ENCODE assay signal across 8 cellular contexts in the genomic region with DNA sequence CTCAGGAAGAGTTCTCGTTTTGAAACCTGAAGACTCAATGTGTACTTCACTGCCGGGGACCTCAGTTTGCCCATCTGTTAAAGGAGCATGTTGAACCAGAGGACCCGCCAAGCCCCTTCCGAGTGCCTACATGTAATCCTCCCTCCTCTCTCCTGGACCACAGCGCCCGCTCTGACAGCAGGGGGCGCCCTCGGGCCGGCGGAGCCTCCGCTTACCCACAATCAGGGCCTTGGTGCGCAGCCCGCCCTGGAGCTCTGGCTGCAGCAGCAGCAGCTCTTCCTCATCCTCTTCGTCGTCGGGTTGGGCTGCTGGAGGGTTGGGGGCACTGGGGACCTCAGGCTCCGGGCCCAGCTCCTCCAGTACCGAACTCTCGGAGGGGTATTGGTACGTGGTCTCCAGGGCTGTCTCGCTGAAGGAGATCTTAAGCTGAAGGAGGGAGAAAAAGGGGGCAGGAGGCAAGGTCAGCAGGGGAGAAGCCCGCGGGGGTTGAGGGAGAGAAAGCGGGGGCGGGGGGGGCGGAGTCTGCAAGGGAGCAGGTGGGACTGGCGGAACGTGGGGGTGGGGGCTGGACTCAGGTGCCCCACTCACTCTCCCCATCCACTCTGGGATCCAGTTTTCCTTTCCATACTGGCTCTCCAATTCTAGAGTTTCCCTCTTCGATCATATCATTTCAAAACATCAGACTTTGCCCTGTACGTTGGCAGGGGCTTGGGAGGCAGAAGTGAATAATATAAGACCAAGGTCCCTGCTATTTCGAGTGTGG. TPM values are rescaled to one million over a fixed set of nuclear protein-coding genes. Genes with fewer than 3 reads are reported as not detected.
DNase-seq lines count a peak whose midpoint lies in the region; ATAC-seq, FAIRE-seq and TF ChIP-seq lines count a peak whose summit lies in the region.

No MANE protein-coding gene starts in this region.

- peaks cover 51% of the 10 kb centered on the region for H3K36me3 ChIP-seq in lower lobe of right lung

- peak overlapping the region; percentile 81 for H3K4me3 ChIP-seq in lower lobe of right lung

- H3K27me3 ChIP-seq in lower lobe of right lung (ENCODE audit: low read depth), result no peaks in the 10 kb centered on the region

- H3K4me1 ChIP-seq in lower lobe of right lung, result peaks cover 40% of the 10 kb centered on the region

- peaks cover 16% of the 10 kb centered on the region for H3K4me1 Mint-ChIP-seq in activated CD4-positive, alpha-beta memory T cell treated with anti-CD3 and anti-CD28 coated beads for 36 hours (ENCODE audit: low read depth)

- H3K9me3 ChIP-seq in lower lobe of right lung, result no peaks in the 10 kb centered on the region

- CTCF ChIA-PET in activated CD4-positive, alpha-beta memory T cell treated with anti-CD3 and anti-CD28 coated beads for 36 hours (lab: Charles Lee), result interaction anchor here (0.6 to 19.8 kb wide), 35 partner anchors 9 to 408 kb away, joined by 3 to 628 read pairs (median 4); a partner anchor contains a TSS

- no peaks in the 10 kb centered on the region for H3K27me3 Mint-ChIP-seq in activated CD4-positive, alpha-beta memory T cell treated with anti-CD3 and anti-CD28 coated beads for 36 hours

- FAIRE-seq in D721Med (lab: Jason Lieb, UNC), result no peak

- intact Hi-C loops in activated CD4-positive, alpha-beta memory T cell treated with anti-CD3 and anti-CD28 coated beads for 36 hours (cut with micrococcal nuclease), result loop anchor here (1.0 to 2.0 kb wide), 3 partner anchors 11 to 198 kb away; a partner anchor contains a TSS
- intact Hi-C loops in lower lobe of right lung (cut with DNase I), result loop anchor here (5.0 kb wide), 1 partner anchor 43 kb away; a partner anchor contains a TSS

- H3K27ac ChIP-seq in lower lobe of right lung, result peak overlapping the region; percentile 19

- TF ChIP-seq CTCF in D721Med (IDR thresholded peaks at IDR 0.05; ENCODE audit: insufficient read depth, missing control alignments) (peak; percentile 96), lower lobe of right lung (IDR thresholded peaks at IDR 0.05) (peak; percentile 97)

- peak overlapping the region; percentile 99 for H3K27ac Mint-ChIP-seq in activated CD4-positive, alpha-beta memory T cell treated with anti-CD3 and anti-CD28 coated beads for 36 hours

- H3K9me3 Mint-ChIP-seq in activated CD4-positive, alpha-beta memory T cell treated with anti-CD3 and anti-CD28 coated beads for 36 hours, result no peaks in the 10 kb centered on the region

- POLR2A ChIA-PET in activated CD4-positive, alpha-beta memory T cell treated with anti-CD3 and anti-CD28 coated beads for 36 hours (lab: Charles Lee), result interaction anchor here (1.1 to 14.8 kb wide), 6 partner anchors 12 to 61 kb away, joined by 3 to 209 read pairs (median 6); a partner anchor contains a TSS

- ATAC-seq in HG02759 (IDR thresholded peaks at IDR 0.05; ENCODE audit: unreplicated experiment) (peak; percentile 47), lower lobe of right lung (peak; percentile 87), HG03469 (IDR thresholded peaks at IDR 0.05; ENCODE audit: unreplicated experiment) (no peak)

- DNase-seq in D721Med (ENCODE audit: insufficient read length, low spot score), result peak; percentile 92
- peak; percentile 32 for DNase-seq in NCI-H524 treated with DMSO at 0.1 percent for 48 hours (lab: John Stamatoyannopoulos, UW)
- DNase-seq in activated CD4-positive, alpha-beta memory T cell treated with anti-CD3 and anti-CD28 coated beads for 36 hours, result peak; percentile 94
- DNase-seq in dermis microvascular lymphatic vessel endothelial cell (ENCODE audit: low read depth in 2 of 2), result peak; percentile 63 to 86
- DNase-seq in lower lobe of right lung, result peak; percentile 91
- DNase-seq in stimulated activated CD4-positive, alpha-beta T cell treated with anti-CD3 and anti-CD28 coated beads, TNF-alpha, amount 100 ng/mL, for 1 hour (ENCODE audit: low read depth in 3 of 3, low spot score in 1 of 3), result peak; percentile 74 to 94 (median 86)

- H3K36me3 Mint-ChIP-seq in activated CD4-positive, alpha-beta memory T cell treated with anti-CD3 and anti-CD28 coated beads for 36 hours, result peaks cover 71% of the 10 kb centered on the region

- peak overlapping the region; percentile 100 for H3K4me3 Mint-ChIP-seq in activated CD4-positive, alpha-beta memory T cell treated with anti-CD3 and anti-CD28 coated beads for 36 hours

RNA-seq across cellular contexts. Expression of a gene that starts 6.3 kb away (rescaled TPM):
- total RNA-seq in activated CD4-positive, alpha-beta memory T cell treated with anti-CD3 and anti-CD28 coated beads for 36 hours, result 10 to 100 TPM; 33.1 to 35.3 TPM
- 30.3 and 36.9 TPM in 2 replicates for total RNA-seq in dermis microvascular lymphatic vessel endothelial cell
- total RNA-seq in lower lobe of right lung, result 28.4 TPM

RNA-seq across cellular contexts. Expression of a gene that starts 7.3 kb away (rescaled TPM):
- total RNA-seq in activated CD4-positive, alpha-beta memory T cell treated with anti-CD3 and anti-CD28 coated beads for 36 hours, result 100 to 1,000 TPM; 172 to 183 TPM
- 25.2 and 37.4 TPM in 2 replicates for total RNA-seq in dermis microvascular lymphatic vessel endothelial cell
- total RNA-seq in lower lobe of right lung, result 78.5 TPM

RNA-seq across cellular contexts. Expression of a gene that starts 11.6 kb away (rescaled TPM):
- total RNA-seq in activated CD4-positive, alpha-beta memory T cell treated with anti-CD3 and anti-CD28 coated beads for 36 hours, result 10 to 100 TPM; 31.6 to 32.7 TPM
- total RNA-seq in dermis microvascular lymphatic vessel endothelial cell (1.8 and 2.1 TPM in 2 replicates), lower lobe of right lung (10.0 TPM)

RNA-seq across cellular contexts. Expression of a gene that starts 32.2 kb away (rescaled TPM):
- 10 to 100 TPM; 32.7 to 37.5 TPM for total RNA-seq in activated CD4-positive, alpha-beta memory T cell treated with anti-CD3 and anti-CD28 coated beads for 36 hours
- total RNA-seq in dermis microvascular lymphatic vessel endothelial cell (1.7 and 3.2 TPM in 2 replicates), lower lobe of right lung (19.9 TPM)

RNA-seq across cellular contexts. Expression of a gene that starts 37.9 kb away (rescaled TPM):
- 10 to 100 TPM; 79.5 to 88.7 TPM for total RNA-seq in activated CD4-positive, alpha-beta memory T cell treated with anti-CD3 and anti-CD28 coated beads for 36 hours
- total RNA-seq in dermis microvascular lymphatic vessel endothelial cell, result 4.9 and 5.7 TPM in 2 replicates
- 24.5 TPM for total RNA-seq in lower lobe of right lung

Comparison
In these comparisons a context has a peak if more than half of its experiments do, and no peak if none do; other contexts are left out.
1. DNase-seq: peak in every context shown above with its lines; median percentile 94 in activated CD4-positive, alpha-beta memory T cell treated with anti-CD3 and anti-CD28 coated beads for 36 hours; 92 in D721Med; 91 in lower lobe of right lung; 86 in stimulated activated CD4-positive, alpha-beta T cell treated with anti-CD3 and anti-CD28 coated beads, TNF-alpha, amount 100 ng/mL, for 1 hour; 74 in dermis microvascular lymphatic vessel endothelial cell; 32 in NCI-H524 treated with DMSO at 0.1 percent for 48 hours.